ENCODE assay signal across 29 cellular contexts in genomic region chr18:78655921-78656320, GRCh38.
"Had no signal": no experiment of that assay in that cellular context is flagged by ENCODE, and none has a peak within 500 bp of the region (broad histone marks: within the 10 kb centered on the region; RNA-seq: fewer than 3 reads in every experiment).

No MANE protein-coding gene starts in this region.

- H3K9me3 Mint-ChIP-seq: effector memory CD8-positive, alpha-beta T cell had no signal

- H3K27ac Mint-ChIP-seq: dendritic cell treated with granulocyte-macrophage colony-stimulating factor and Interleukin-4, amounts not matched to agents 40 ng/mL and 50 ng/mL, for 4 days; effector memory CD8-positive, alpha-beta T cell; endodermal cell; immature natural killer cell; mesothelial cell of epicardium had no signal

- H3K4me3 Mint-ChIP-seq: central memory CD8-positive, alpha-beta T cell; dendritic cell treated with granulocyte-macrophage colony-stimulating factor and Interleukin-4, amounts not matched to agents 40 ng/mL and 50 ng/mL, for 4 days; effector memory CD8-positive, alpha-beta T cell; endodermal cell; immature natural killer cell; mesothelial cell of epicardium had no signal

- ATAC-seq: effector memory CD8-positive, alpha-beta T cell; esophagus mucosa; gastrocnemius medialis; heart right ventricle; left colon; left lobe of liver; left ventricle myocardium superior; lower lobe of right lung; mucosa of descending colon had no signal

- H3K4me1 Mint-ChIP-seq: central memory CD8-positive, alpha-beta T cell; endodermal cell; immature natural killer cell; mesothelial cell of epicardium had no signal

- DNase-seq: cerebellar nuclear complex; colonic mucosa; cortex of kidney; effector CD8-positive, alpha-beta T cell; effector memory CD8-positive, alpha-beta T cell; endodermal cell; erythroblast; esophagus squamous epithelium; foreskin fibroblast; foreskin melanocyte; gastrocnemius medialis; glutamatergic neuron; head of caudate nucleus; heart right ventricle; hippocampal formation; immature natural killer cell; islet precursor cell; kidney; kidney glomerular epithelial cell; left colon; left ventricle myocardium superior; lower lobe of right lung; mesenchymal stem cell; mucosa of descending colon had no signal
